In the genomic region with DNA sequence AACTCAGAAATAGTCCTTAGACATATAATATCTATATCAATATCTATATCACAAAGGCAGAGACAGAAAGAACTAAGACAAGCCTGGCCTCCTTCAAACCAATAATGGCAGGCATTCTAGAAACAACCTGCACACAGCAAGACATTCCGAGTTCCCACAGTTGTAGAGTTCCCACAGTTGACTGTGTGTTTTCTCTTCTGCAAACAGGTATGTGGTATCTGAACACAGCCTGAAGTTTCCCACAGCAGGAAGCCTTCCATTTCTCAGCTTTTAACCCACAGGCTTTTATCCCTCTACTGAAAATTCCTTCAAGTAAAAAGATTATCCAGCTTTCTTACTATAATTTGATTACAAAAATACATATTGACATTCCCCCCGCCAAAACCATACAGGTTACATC, we compare ENCODE assay signal across 1 cellular context.
TF ChIP-seq lines count a peak whose summit lies in the region.

No MANE protein-coding gene starts in this region.

TF ChIP-seq in GM12878, 131 proteins besides CTCF, POLR2A, EP300 and RAD21:
- TF ChIP-seq, protein P1, sequence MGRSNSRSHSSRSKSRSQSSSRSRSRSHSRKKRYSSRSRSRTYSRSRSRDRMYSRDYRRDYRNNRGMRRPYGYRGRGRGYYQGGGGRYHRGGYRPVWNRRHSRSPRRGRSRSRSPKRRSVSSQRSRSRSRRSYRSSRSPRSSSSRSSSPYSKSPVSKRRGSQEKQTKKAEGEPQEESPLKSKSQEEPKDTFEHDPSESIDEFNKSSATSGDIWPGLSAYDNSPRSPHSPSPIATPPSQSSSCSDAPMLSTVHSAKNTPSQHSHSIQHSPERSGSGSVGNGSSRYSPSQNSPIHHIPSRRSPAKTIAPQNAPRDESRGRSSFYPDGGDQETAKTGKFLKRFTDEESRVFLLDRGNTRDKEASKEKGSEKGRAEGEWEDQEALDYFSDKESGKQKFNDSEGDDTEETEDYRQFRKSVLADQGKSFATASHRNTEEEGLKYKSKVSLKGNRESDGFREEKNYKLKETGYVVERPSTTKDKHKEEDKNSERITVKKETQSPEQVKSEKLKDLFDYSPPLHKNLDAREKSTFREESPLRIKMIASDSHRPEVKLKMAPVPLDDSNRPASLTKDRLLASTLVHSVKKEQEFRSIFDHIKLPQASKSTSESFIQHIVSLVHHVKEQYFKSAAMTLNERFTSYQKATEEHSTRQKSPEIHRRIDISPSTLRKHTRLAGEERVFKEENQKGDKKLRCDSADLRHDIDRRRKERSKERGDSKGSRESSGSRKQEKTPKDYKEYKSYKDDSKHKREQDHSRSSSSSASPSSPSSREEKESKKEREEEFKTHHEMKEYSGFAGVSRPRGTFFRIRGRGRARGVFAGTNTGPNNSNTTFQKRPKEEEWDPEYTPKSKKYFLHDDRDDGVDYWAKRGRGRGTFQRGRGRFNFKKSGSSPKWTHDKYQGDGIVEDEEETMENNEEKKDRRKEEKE (IDR thresholded peaks at IDR 0.05), result no peak
- TF ChIP-seq CHD2 (IDR thresholded peaks at IDR 0.05; ENCODE audit: borderline replicate concordance, low read depth, low read length) (no peak), MEF2B (IDR thresholded peaks at IDR 0.05; ENCODE audit: partially characterized antibody, poor library complexity, severe bottlenecking) (no peak), CEBPB (IDR thresholded peaks at IDR 0.05; ENCODE audit: borderline replicate concordance in 1 of 2, low read depth in 2 of 2, low read length in 2 of 2) (no peak), LARP7 (IDR thresholded peaks at IDR 0.05) (no peak), STAT3 (IDR thresholded peaks at IDR 0.05; ENCODE audit: low read depth, low read length) (no peak), RELA (IDR thresholded peaks at IDR 0.05; ENCODE audit: borderline replicate concordance, partially characterized antibody) (no peak), IKZF2 (IDR thresholded peaks at IDR 0.05) (no peak), TBL1XR1 (IDR thresholded peaks at IDR 0.05; ENCODE audit: low read depth, low read length) (no peak), NBN (IDR thresholded peaks at IDR 0.05) (no peak), MEF2A (IDR thresholded peaks at IDR 0.05; ENCODE audit: insufficient read depth, low read depth, low read length) (no peak), HCFC1 (IDR thresholded peaks at IDR 0.05; ENCODE audit: low read length) (no peak)
- TF ChIP-seq, protein P2, sequence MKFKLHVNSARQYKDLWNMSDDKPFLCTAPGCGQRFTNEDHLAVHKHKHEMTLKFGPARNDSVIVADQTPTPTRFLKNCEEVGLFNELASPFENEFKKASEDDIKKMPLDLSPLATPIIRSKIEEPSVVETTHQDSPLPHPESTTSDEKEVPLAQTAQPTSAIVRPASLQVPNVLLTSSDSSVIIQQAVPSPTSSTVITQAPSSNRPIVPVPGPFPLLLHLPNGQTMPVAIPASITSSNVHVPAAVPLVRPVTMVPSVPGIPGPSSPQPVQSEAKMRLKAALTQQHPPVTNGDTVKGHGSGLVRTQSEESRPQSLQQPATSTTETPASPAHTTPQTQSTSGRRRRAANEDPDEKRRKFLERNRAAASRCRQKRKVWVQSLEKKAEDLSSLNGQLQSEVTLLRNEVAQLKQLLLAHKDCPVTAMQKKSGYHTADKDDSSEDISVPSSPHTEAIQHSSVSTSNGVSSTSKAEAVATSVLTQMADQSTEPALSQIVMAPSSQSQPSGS (IDR thresholded peaks at IDR 0.05; ENCODE audit: low read length), result no peak
- TF ChIP-seq, protein P3, sequence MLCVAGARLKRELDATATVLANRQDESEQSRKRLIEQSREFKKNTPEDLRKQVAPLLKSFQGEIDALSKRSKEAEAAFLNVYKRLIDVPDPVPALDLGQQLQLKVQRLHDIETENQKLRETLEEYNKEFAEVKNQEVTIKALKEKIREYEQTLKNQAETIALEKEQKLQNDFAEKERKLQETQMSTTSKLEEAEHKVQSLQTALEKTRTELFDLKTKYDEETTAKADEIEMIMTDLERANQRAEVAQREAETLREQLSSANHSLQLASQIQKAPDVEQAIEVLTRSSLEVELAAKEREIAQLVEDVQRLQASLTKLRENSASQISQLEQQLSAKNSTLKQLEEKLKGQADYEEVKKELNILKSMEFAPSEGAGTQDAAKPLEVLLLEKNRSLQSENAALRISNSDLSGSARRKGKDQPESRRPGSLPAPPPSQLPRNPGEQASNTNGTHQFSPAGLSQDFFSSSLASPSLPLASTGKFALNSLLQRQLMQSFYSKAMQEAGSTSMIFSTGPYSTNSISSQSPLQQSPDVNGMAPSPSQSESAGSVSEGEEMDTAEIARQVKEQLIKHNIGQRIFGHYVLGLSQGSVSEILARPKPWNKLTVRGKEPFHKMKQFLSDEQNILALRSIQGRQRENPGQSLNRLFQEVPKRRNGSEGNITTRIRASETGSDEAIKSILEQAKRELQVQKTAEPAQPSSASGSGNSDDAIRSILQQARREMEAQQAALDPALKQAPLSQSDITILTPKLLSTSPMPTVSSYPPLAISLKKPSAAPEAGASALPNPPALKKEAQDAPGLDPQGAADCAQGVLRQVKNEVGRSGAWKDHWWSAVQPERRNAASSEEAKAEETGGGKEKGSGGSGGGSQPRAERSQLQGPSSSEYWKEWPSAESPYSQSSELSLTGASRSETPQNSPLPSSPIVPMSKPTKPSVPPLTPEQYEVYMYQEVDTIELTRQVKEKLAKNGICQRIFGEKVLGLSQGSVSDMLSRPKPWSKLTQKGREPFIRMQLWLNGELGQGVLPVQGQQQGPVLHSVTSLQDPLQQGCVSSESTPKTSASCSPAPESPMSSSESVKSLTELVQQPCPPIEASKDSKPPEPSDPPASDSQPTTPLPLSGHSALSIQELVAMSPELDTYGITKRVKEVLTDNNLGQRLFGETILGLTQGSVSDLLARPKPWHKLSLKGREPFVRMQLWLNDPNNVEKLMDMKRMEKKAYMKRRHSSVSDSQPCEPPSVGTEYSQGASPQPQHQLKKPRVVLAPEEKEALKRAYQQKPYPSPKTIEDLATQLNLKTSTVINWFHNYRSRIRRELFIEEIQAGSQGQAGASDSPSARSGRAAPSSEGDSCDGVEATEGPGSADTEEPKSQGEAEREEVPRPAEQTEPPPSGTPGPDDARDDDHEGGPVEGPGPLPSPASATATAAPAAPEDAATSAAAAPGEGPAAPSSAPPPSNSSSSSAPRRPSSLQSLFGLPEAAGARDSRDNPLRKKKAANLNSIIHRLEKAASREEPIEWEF (IDR thresholded peaks at IDR 0.05; ENCODE audit: insufficient replicate concordance, low read depth, low read length), result no peak
- TF ChIP-seq, protein P4, sequence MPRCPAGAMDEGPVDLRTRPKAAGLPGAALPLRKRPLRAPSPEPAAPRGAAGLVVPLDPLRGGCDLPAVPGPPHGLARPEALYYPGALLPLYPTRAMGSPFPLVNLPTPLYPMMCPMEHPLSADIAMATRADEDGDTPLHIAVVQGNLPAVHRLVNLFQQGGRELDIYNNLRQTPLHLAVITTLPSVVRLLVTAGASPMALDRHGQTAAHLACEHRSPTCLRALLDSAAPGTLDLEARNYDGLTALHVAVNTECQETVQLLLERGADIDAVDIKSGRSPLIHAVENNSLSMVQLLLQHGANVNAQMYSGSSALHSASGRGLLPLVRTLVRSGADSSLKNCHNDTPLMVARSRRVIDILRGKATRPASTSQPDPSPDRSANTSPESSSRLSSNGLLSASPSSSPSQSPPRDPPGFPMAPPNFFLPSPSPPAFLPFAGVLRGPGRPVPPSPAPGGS (IDR thresholded peaks at IDR 0.05; ENCODE audit: borderline replicate concordance, insufficient read depth, low read depth, low read length, poor library complexity, severe bottlenecking), result no peak
TF ChIP-seq in GM12878: peak in this region for 0.
